21 cellular contexts compared by ENCODE assay signal in the genomic region with DNA sequence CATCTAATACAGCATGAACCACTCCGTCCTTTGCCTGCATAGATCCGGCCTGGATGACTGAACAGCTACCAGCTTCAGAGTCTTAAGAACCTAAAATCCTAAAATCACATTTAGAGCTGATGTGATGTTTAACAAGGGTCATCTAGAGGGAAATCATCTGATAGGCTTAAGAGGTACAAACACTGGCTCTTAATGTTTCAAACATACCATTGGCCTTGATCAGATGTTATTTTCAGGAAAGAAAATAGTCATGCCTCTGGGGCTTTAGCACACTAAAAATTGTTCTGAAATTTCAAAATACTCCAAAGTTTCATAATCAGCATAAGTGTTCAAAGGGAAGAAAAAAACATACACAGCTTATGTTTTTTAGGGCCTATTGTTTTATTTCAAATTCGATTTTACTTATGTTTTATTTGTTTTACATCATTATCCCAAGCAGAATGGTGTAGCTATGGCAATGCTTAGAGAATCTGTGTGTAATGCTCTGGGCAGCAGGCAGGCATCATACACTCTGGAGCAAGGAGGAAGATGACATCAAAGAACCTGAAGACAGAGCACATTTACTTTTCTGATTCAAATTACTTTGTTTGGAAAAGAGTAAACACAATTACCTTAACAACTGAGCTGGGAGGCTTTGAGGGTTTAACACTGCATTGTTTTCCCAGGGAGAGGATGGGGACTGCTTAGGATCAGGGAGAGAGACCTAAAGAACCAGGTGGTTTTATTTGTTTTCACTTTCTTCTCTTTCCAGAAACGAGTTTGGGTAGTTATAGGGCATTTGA. TPM values are rescaled to one million over a fixed set of nuclear protein-coding genes. Genes with fewer than 3 reads are reported as not detected.
DNase-seq lines count a peak whose midpoint lies in the region; ATAC-seq, FAIRE-seq and TF ChIP-seq lines count a peak whose summit lies in the region.
"Had no signal": no experiment of that assay in that cellular context is flagged by ENCODE, and none has a peak within 500 bp of the region (broad histone marks: within the 10 kb centered on the region; RNA-seq: fewer than 3 reads in every experiment).

No MANE protein-coding gene starts in this region.

- H3K36me3 Mint-ChIP-seq in astrocyte (ENCODE audit: low read depth, unreplicated experiment) = no peaks in the 10 kb centered on the region

- no peaks in the 10 kb centered on the region for H3K36me3 ChIP-seq in BJ (ENCODE audit: control insufficient read depth, insufficient read depth, low read length)
- no peaks in the 10 kb centered on the region for H3K36me3 ChIP-seq in HEK293 (ENCODE audit: control insufficient read depth in 2 of 2, insufficient read depth in 1 of 2, low read length in 2 of 2)
- no peaks in the 10 kb centered on the region for H3K36me3 ChIP-seq in astrocyte (ENCODE audit: insufficient read depth, low read length)
- H3K36me3 ChIP-seq in right atrium auricular region = no peaks in the 10 kb centered on the region
- H3K36me3 ChIP-seq: uterus had no signal

- H3K4me3 Mint-ChIP-seq in astrocyte (ENCODE audit: unreplicated experiment) = no peak overlapping the region
- H3K4me3 Mint-ChIP-seq: activated CD4-positive, alpha-beta memory T cell treated with anti-CD3 and anti-CD28 coated beads, Interleukin-2, amount 10 ng/mL, durations not matched to agents 7 days and 5 days; activated T-cell treated with anti-CD3 and anti-CD28 coated beads, Interleukin-2, amount 50 U/mL, for 72 hours; stimulated activated naive CD8-positive, alpha-beta T cell treated with anti-CD3 and anti-CD28 coated beads, Interleukin-15, Interleukin-2, amounts not matched to agents 100 ng/mL and 50 ng/mL, for 24 hours had no signal

- no peaks in the 10 kb centered on the region for H3K4me1 Mint-ChIP-seq in astrocyte (ENCODE audit: low read depth, unreplicated experiment)

- CTCF ChIA-PET in BJ (lab: Yijun Ruan, JAX) = interaction anchor here (0.7 to 1.7 kb wide), 2 partner anchors 9 to 391 kb away, joined by 3 to 5 read pairs; no protein-coding TSS in a partner anchor
- CTCF ChIA-PET in HEK293 (lab: Yijun Ruan, JAX) = interaction anchor here (0.5 to 0.7 kb wide), 3 partner anchors 41 to 724 kb away, joined by 3 to 6 read pairs (median 4); no protein-coding TSS in a partner anchor

- no peak overlapping the region for H3K4me3 ChIP-seq in BJ (ENCODE audit: low read depth, low read length)
- no peak overlapping the region for H3K4me3 ChIP-seq in HEK293 (ENCODE audit: low read depth, low read length)
- H3K4me3 ChIP-seq in astrocyte (ENCODE audit: insufficient read depth, low read depth, low read length) = no peak overlapping the region
- no peak overlapping the region for H3K4me3 ChIP-seq in right atrium auricular region
- H3K4me3 ChIP-seq: uterus had no signal

- H3K27me3 Mint-ChIP-seq in astrocyte (ENCODE audit: low read depth, unreplicated experiment) = peaks cover 26% of the 10 kb centered on the region
- H3K27me3 Mint-ChIP-seq: activated CD4-positive, alpha-beta memory T cell treated with anti-CD3 and anti-CD28 coated beads, Interleukin-2, amount 10 ng/mL, durations not matched to agents 7 days and 5 days; stimulated activated naive CD8-positive, alpha-beta T cell treated with anti-CD3 and anti-CD28 coated beads, Interleukin-15, Interleukin-2, amounts not matched to agents 100 ng/mL and 50 ng/mL, for 24 hours had no signal

- peak; percentile 7 for DNase-seq in BJ (ENCODE audit: low read depth)
- no peak for DNase-seq in astrocyte (ENCODE audit: low read depth)
- DNase-seq in left kidney (ENCODE audit: low read depth, low spot score) = peak; percentile 30
- no peak for DNase-seq in left lobe of liver (ENCODE audit: low spot score)
- DNase-seq in right atrium auricular region (ENCODE audit: low spot score) = no peak
- no peak for DNase-seq in kidney glomerular epithelial cell (lab: John Stamatoyannopoulos, UW)
- DNase-seq: activated CD4-positive, alpha-beta memory T cell treated with anti-CD3 and anti-CD28 coated beads, Interleukin-2, amount 10 ng/mL, durations not matched to agents 7 days and 5 days; activated T-cell treated with anti-CD3 and anti-CD28 coated beads, Interleukin-2, amount 50 U/mL, for 72 hours; amniotic stem cell; KG1; NCI-H1436 treated with DMSO at 0.1 percent for 48 hours; NCI-H524 treated with DMSO at 0.1 percent for 48 hours; uterus had no signal

- TF ChIP-seq CTCF in BJ (IDR thresholded peaks at IDR 0.05; ENCODE audit: insufficient read depth, low read depth, low read length) = no peak
- no peak for TF ChIP-seq CTCF in HEK293 (tag by site-specific recombination; IDR thresholded peaks at IDR 0.05)
- no peak for TF ChIP-seq CTCF in astrocyte (IDR thresholded peaks at IDR 0.05; ENCODE audit: insufficient read depth, low read depth, low read length)
- TF ChIP-seq CTCF in right atrium auricular region (IDR thresholded peaks at IDR 0.05) = no peak

- H3K27ac ChIP-seq in HEK293 (ENCODE audit: extremely low read depth, low read depth, low read length) (no peak overlapping the region), astrocyte (ENCODE audit: low read depth, low read length) (no peak overlapping the region), right atrium auricular region (no peak overlapping the region)
- H3K27ac ChIP-seq: parathyroid adenoma, uterus had no signal

- no peak for ATAC-seq in left lobe of liver
- ATAC-seq in HG02870 (IDR thresholded peaks at IDR 0.05; ENCODE audit: unreplicated experiment) = no peak
- ATAC-seq: activated T-cell treated with anti-CD3 and anti-CD28 coated beads, Interleukin-2, amount 50 U/mL, for 72 hours had no signal

- POLR2A ChIA-PET in BJ (lab: Charles Lee) = interaction anchor here (0.5 to 0.7 kb wide), 2 partner anchors 101 to 166 kb away, joined by 3 to 4 read pairs; no protein-coding TSS in a partner anchor
- POLR2A ChIA-PET in HEK293 (lab: Yijun Ruan, JAX) = no interaction called here

- no peaks in the 10 kb centered on the region; the same call in 1 of the 2 replicates for H3K4me1 ChIP-seq in HEK293 (ENCODE audit: control insufficient read depth, insufficient read depth, low read length)
- H3K4me1 ChIP-seq in astrocyte (ENCODE audit: insufficient read depth, low read length) = no peaks in the 10 kb centered on the region
- H3K4me1 ChIP-seq in right atrium auricular region = no peaks in the 10 kb centered on the region
- H3K4me1 ChIP-seq: Caco-2, parathyroid adenoma had no signal

- H3K27me3 ChIP-seq in BJ (ENCODE audit: control insufficient read depth, insufficient read depth, low read length) (peaks cover 4% of the 10 kb centered on the region; the same call in 1 of the 2 replicates), astrocyte (ENCODE audit: insufficient read depth, low read length) (peaks cover 2% of the 10 kb centered on the region), right atrium auricular region (no peaks in the 10 kb centered on the region)
- H3K27me3 ChIP-seq: uterus had no signal

- peak overlapping the region; percentile 48 for H3K27ac Mint-ChIP-seq in astrocyte (ENCODE audit: unreplicated experiment)
- H3K27ac Mint-ChIP-seq: activated CD4-positive, alpha-beta memory T cell treated with anti-CD3 and anti-CD28 coated beads, Interleukin-2, amount 10 ng/mL, durations not matched to agents 7 days and 5 days; activated T-cell treated with anti-CD3 and anti-CD28 coated beads, Interleukin-2, amount 50 U/mL, for 72 hours; stimulated activated naive CD8-positive, alpha-beta T cell treated with anti-CD3 and anti-CD28 coated beads, Interleukin-15, Interleukin-2, amounts not matched to agents 100 ng/mL and 50 ng/mL, for 24 hours had no signal

- no peaks in the 10 kb centered on the region for H3K9me3 Mint-ChIP-seq in astrocyte (ENCODE audit: unreplicated experiment)
- H3K9me3 Mint-ChIP-seq: activated CD4-positive, alpha-beta memory T cell treated with anti-CD3 and anti-CD28 coated beads, Interleukin-2, amount 10 ng/mL, durations not matched to agents 7 days and 5 days; activated T-cell treated with anti-CD3 and anti-CD28 coated beads, Interleukin-2, amount 50 U/mL, for 72 hours; stimulated activated naive CD8-positive, alpha-beta T cell treated with anti-CD3 and anti-CD28 coated beads, Interleukin-15, Interleukin-2, amounts not matched to agents 100 ng/mL and 50 ng/mL, for 24 hours had no signal

- H4K20me1 ChIP-seq in astrocyte (ENCODE audit: insufficient read depth, low read length) = no peaks in the 10 kb centered on the region

- FAIRE-seq in astrocyte (lab: Jason Lieb, UNC) = no peak
- FAIRE-seq: colon, keratinocyte, RCC 7860 had no signal

- no peaks in the 10 kb centered on the region for H3K79me2 ChIP-seq in astrocyte (ENCODE audit: insufficient read depth, low read length)
- H3K79me2 ChIP-seq: parathyroid adenoma had no signal

- H3K4me2 ChIP-seq in astrocyte (ENCODE audit: low read length) = no peak overlapping the region

- no peak overlapping the region for H2AFZ ChIP-seq in astrocyte (ENCODE audit: low read depth, low read length)
- H2AFZ ChIP-seq: parathyroid adenoma had no signal

- no peaks in the 10 kb centered on the region for H3K9me3 ChIP-seq in HEK293 (ENCODE audit: control insufficient read depth, insufficient read depth, low read depth, low read length)
- H3K9me3 ChIP-seq in astrocyte (ENCODE audit: insufficient read depth, low read depth, low read length) = no peaks in the 10 kb centered on the region
- H3K9me3 ChIP-seq in right atrium auricular region = no peaks in the 10 kb centered on the region
- H3K9me3 ChIP-seq: Caco-2, uterus had no signal

- H3K9ac ChIP-seq in astrocyte (ENCODE audit: low read length) = no peak overlapping the region
- H3K9ac ChIP-seq: parathyroid adenoma had no signal

TF ChIP-seq in HEK293, 187 proteins besides CTCF, POLR2A, EP300 and RAD21:
- TF ChIP-seq PRDM6 (tag by site-specific recombination; IDR thresholded peaks at IDR 0.05) (peak; percentile 37), WT1 (tag by site-specific recombination; IDR thresholded peaks at IDR 0.05) (peak; percentile 64), KLF7 (tag by site-specific recombination; IDR thresholded peaks at IDR 0.05; ENCODE audit: borderline replicate concordance) (no peak)

RNA-seq across cellular contexts. Expression of gene LEF1, which starts 25.4 kb away (rescaled TPM):
- 2.6 and 2.7 TPM in 2 replicates for polyA plus RNA-seq in BJ (2011; rRNA removed)
- polyA minus RNA-seq in BJ (2011; rRNA and poly(A)+ RNA removed) = 1.1 and 1.6 TPM in 2 replicates
- 16.6 and 23.6 TPM in 2 replicates for total RNA-seq in astrocyte
- 0.73 TPM for total RNA-seq in left lobe of liver
- total RNA-seq in right atrium auricular region = 1 to 10 TPM in 1 of 2 donors, not detected in 1; 3.4 TPM

Comparison
In these comparisons a context has a peak if more than half of its experiments do, and no peak if none do; other contexts are left out.
1. DNase-seq: peak in BJ (single experiment) and left kidney (single experiment); none in astrocyte (single experiment), left lobe of liver (single experiment), right atrium auricular region (single experiment) and kidney glomerular epithelial cell (single experiment).